8 cellular contexts compared by ENCODE assay signal in the genomic region with DNA sequence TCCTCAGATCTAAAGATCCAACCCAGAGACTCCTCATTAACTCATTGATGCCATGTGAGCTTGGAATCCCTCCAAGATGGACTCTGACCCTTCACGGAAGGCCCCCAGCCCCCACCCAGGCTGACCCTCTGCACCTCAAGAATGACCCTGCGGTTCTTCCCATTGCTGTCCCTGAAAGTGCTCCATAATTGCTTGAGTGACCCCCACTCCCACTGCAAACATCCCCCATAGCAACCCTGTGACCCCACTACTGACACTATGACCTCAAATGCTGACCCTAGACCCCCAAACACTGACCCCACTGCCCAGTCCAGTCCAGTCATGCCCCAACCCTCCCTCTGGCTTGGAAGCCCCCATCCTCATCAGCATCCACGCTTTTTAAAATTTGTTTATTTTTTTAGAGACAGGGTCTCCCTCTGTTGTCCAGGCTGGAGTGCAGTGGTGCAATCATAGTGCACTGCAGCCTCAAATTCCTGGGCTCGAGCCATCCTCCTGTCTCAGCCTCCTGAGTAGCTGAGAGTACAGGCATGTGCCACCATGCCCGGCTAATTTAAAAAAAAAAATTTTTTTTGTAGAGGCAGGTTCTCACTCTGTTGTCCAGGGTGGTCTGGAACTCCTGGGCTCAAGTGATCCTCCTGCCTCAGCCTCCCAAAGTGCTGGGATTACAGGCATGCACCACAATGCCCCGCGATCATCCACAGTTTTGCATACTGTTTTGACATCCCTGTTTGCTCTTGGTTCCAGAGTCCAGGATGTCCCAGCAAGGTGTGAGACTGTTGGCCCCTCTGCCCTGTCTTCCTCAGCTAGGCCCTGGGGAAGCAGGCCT. TPM values are rescaled to one million over a fixed set of nuclear protein-coding genes. Genes with fewer than 3 reads are reported as not detected.
DNase-seq lines count a peak whose midpoint lies in the region; ATAC-seq and TF ChIP-seq lines count a peak whose summit lies in the region.

No MANE protein-coding gene starts in this region.

- TF ChIP-seq CTCF in BE2C (IDR thresholded peaks at IDR 0.05; ENCODE audit: low read depth, low read length) (no peak), IMR-90 (conservative IDR thresholded peaks at IDR 0.05; ENCODE audit: low read depth, low read length) (no peak), nephron (IDR thresholded peaks at IDR 0.05; ENCODE audit: unreplicated experiment in 3 of 3) (no peak)

- peak overlapping the region; percentile 45; the same call in 1 of the 2 replicates for H3K27ac ChIP-seq in IMR-90 (ENCODE audit: insufficient read depth, low read length)

- no TSS peak for BruUV-seq in IMR-90 (replicated peaks; lab: Mats Ljungman, UMichigan)

- peak overlapping the region; percentile 81 for H2AFZ ChIP-seq in IMR-90 (replicated peaks; ENCODE audit: low read length, poor library complexity)

- H4K5ac ChIP-seq in IMR-90 (ENCODE audit: low read depth, low read length) = peak overlapping the region; percentile 18; the same call in 1 of the 2 replicates

- intact Hi-C loops in IMR-90 (cut with micrococcal nuclease) = no loop called here
- intact Hi-C loops in dendritic cell treated with granulocyte-macrophage colony-stimulating factor and Interleukin-4, amounts not matched to agents 40 ng/mL and 50 ng/mL, for 4 days (cut with micrococcal nuclease) = loop anchor here (5.0 kb wide), 1 partner anchor 50 kb away; a partner anchor contains a TSS

- no peak overlapping the region for H2BK120ac ChIP-seq in IMR-90 (ENCODE audit: low read depth, low read length)

- H3K14ac ChIP-seq in IMR-90 (replicated peaks; ENCODE audit: low read depth, low read length) = no peak overlapping the region

- H4K20me1 ChIP-seq in IMR-90 (ENCODE audit: insufficient read depth, low read length) = no peaks in the 10 kb centered on the region; the same call in 1 of the 2 replicates

- 94% methylated on average over 3 of the region's 7 CpGs; no CpG with 5 or more reads in 1 of the 2 experiments for WGBS in IMR-90 (ENCODE audit: extremely low coverage in 2 of 2, insufficient read length in 1 of 2), 2 experiments

- no peak overlapping the region for H2AK9ac ChIP-seq in IMR-90 (replicated peaks; ENCODE audit: low read depth, low read length, poor library complexity)

- H3K4me1 Mint-ChIP-seq in dendritic cell treated with granulocyte-macrophage colony-stimulating factor and Interleukin-4, amounts not matched to agents 40 ng/mL and 50 ng/mL, for 4 days (ENCODE audit: low read depth) = peaks cover 70% of the 10 kb centered on the region
- H3K4me1 Mint-ChIP-seq in nephron = peaks cover 23% of the 10 kb centered on the region

- H3K27me3 Mint-ChIP-seq in dendritic cell treated with granulocyte-macrophage colony-stimulating factor and Interleukin-4, amounts not matched to agents 40 ng/mL and 50 ng/mL, for 4 days = no peaks in the 10 kb centered on the region
- peaks cover 65% of the 10 kb centered on the region for H3K27me3 Mint-ChIP-seq in nephron (ENCODE audit: low read depth)

- TF ChIP-seq RAD21 in IMR-90 (IDR thresholded peaks at IDR 0.05; ENCODE audit: low read length) = no peak

- H3K9me3 ChIP-seq in BE2C (no peaks in the 10 kb centered on the region), IMR-90 (ENCODE audit: control insufficient read depth, insufficient read depth, low read length) (no peaks in the 10 kb centered on the region)

- peak overlapping the region; percentile 66 for H3K4ac ChIP-seq in IMR-90 (ENCODE audit: low read depth, low read length)

- CTCF ChIA-PET in IMR-90 (lab: Yijun Ruan, JAX) = no interaction called here

- no peak overlapping the region for H2BK20ac ChIP-seq in IMR-90 (ENCODE audit: low read depth, low read length)

- no peak overlapping the region; the same call in 1 of the 2 replicates for H4K91ac ChIP-seq in IMR-90 (ENCODE audit: insufficient read depth, low read depth, low read length)

- H2BK15ac ChIP-seq in IMR-90 (ENCODE audit: low read depth, low read length) = no peak overlapping the region

- H3K36me3 ChIP-seq in BE2C (0 out of 2 replicates have a peak, but pooled peaks cover 6% of the 10 kb centered on the region), IMR-90 (ENCODE audit: control insufficient read depth, insufficient read depth, low read length) (peaks cover 10% of the 10 kb centered on the region)

- ATAC-seq in IMR-90 (ENCODE audit: low read depth) (no peak), HG03457 (IDR thresholded peaks at IDR 0.05; ENCODE audit: unreplicated experiment) (no peak), HG02798 (IDR thresholded peaks at IDR 0.05; ENCODE audit: poor library complexity, unreplicated experiment) (no peak)

- peak overlapping the region; percentile 92 for H3K4me3 Mint-ChIP-seq in dendritic cell treated with granulocyte-macrophage colony-stimulating factor and Interleukin-4, amounts not matched to agents 40 ng/mL and 50 ng/mL, for 4 days
- H3K4me3 Mint-ChIP-seq in nephron = peak overlapping the region in 2 of 3 experiments; percentile 25 to 60

- peak overlapping the region; percentile 6 to 31; a peak in 2 of 4 replicates for H4K8ac ChIP-seq in IMR-90 (ENCODE audit: low read depth in 2 of 2, low read length in 2 of 2)

- H3K4me3 ChIP-seq in BE2C (ENCODE audit: low read depth, low read length) (peak overlapping the region; percentile 54), IMR-90 (ENCODE audit: insufficient read depth, low read depth, low read length) (no peak overlapping the region)

- peak overlapping the region; percentile 98 for H3K27ac Mint-ChIP-seq in dendritic cell treated with granulocyte-macrophage colony-stimulating factor and Interleukin-4, amounts not matched to agents 40 ng/mL and 50 ng/mL, for 4 days
- H3K27ac Mint-ChIP-seq in nephron = no peak overlapping the region

- H3K4me2 ChIP-seq in IMR-90 (ENCODE audit: low read depth, low read length) = peak overlapping the region; percentile 20

- TF ChIP-seq POLR2A in IMR-90 (IDR thresholded peaks at IDR 0.05; ENCODE audit: low read depth, low read length) = no peak

- H3K27me3 ChIP-seq in BE2C (no peaks in the 10 kb centered on the region), IMR-90 (ENCODE audit: control insufficient read depth, insufficient read depth, low read length) (no peaks in the 10 kb centered on the region)

- no peak overlapping the region for H3K56ac ChIP-seq in IMR-90 (ENCODE audit: extremely low read depth, insufficient read depth, low read length)

- H3K4me1 ChIP-seq in BE2C (peaks cover 16% of the 10 kb centered on the region), IMR-90 (ENCODE audit: control insufficient read depth, insufficient read depth, low read length) (peaks cover 12% of the 10 kb centered on the region)

- H3K79me1 ChIP-seq in IMR-90 (ENCODE audit: low read depth in 1 of 2, low read length in 2 of 2) = peaks cover 0 to 17% of the 10 kb centered on the region in 2 experiments; a peak in 1 of 4 replicates

- H3K18ac ChIP-seq in IMR-90 (ENCODE audit: low read depth, low read length) = no peak overlapping the region

- H3K9ac ChIP-seq in IMR-90 (ENCODE audit: low read depth, low read length) = peak overlapping the region; percentile 39

- no peak for DNase-seq in BE2C
- no peak for DNase-seq in IMR-90
- no peak for DNase-seq in glomerular visceral epithelial cell (ENCODE audit: extremely low spot score)
- no peak for DNase-seq in OCI-M2 (lab: John Stamatoyannopoulos, UW; ENCODE audit: unreplicated experiment)

- no peaks in the 10 kb centered on the region for H3K9me3 Mint-ChIP-seq in dendritic cell treated with granulocyte-macrophage colony-stimulating factor and Interleukin-4, amounts not matched to agents 40 ng/mL and 50 ng/mL, for 4 days
- H3K9me3 Mint-ChIP-seq in nephron = no peaks in the 10 kb centered on the region

- peaks cover 65% of the 10 kb centered on the region for H3K36me3 Mint-ChIP-seq in dendritic cell treated with granulocyte-macrophage colony-stimulating factor and Interleukin-4, amounts not matched to agents 40 ng/mL and 50 ng/mL, for 4 days (ENCODE audit: low read depth)
- H3K36me3 Mint-ChIP-seq in nephron (ENCODE audit: low read depth) = peaks cover 3% of the 10 kb centered on the region

- in situ Hi-C loops in IMR-90 (cut with MboI; ENCODE audit: low sequenced_read_pairs) = no loop called here

- dilution Hi-C loops in IMR-90 (cut with HindIII; ENCODE audit: low sequenced_read_pairs, unreplicated experiment) = no loop called here

- H2AK5ac ChIP-seq in IMR-90 (ENCODE audit: low read depth, low read length) = no peak overlapping the region

- H2BK5ac ChIP-seq in IMR-90 (ENCODE audit: low read depth, low read length, poor library complexity, severe bottlenecking) = no peak overlapping the region

- 0 out of 2 replicates have a peak, but pooled peaks cover 4% of the 10 kb centered on the region for H3K9me1 ChIP-seq in IMR-90 (ENCODE audit: insufficient read depth, low read length)

- POLR2A ChIA-PET in IMR-90 (lab: Charles Lee; ENCODE audit: unreplicated experiment) = no interaction called here

- no peak overlapping the region; the same call in 1 of the 2 replicates for H3K23ac ChIP-seq in IMR-90 (ENCODE audit: low read depth, low read length)

RNA-seq across cellular contexts. Expression of a gene that starts 0.9 kb away (rescaled TPM):
- polyA plus RNA-seq in BE2C (2012; ENCODE audit: insufficient read depth, insufficient read length, low read depth) = 75.7 TPM
- total RNA-seq in IMR-90 (2012; rRNA removed) = 0.28 and 0.36 TPM in 2 replicates
- 0.39 and 0.63 TPM in 2 replicates for polyA plus RNA-seq in IMR-90 (2012; rRNA removed)
- polyA plus RNA-seq in IMR-90 (2012; cell fraction: cytosol; rRNA removed) = 0.17 and 0.64 TPM in 2 replicates
- 0.56 and 1.4 TPM in 2 replicates for polyA plus RNA-seq in IMR-90 (2012; cell fraction: nucleus; rRNA removed; ENCODE audit: low replicate concordance)

RNA-seq across cellular contexts. Expression of a gene that starts 14.7 kb away (rescaled TPM):
- polyA plus RNA-seq in BE2C (2012; ENCODE audit: insufficient read depth, insufficient read length, low read depth) = 98.5 TPM
- total RNA-seq in IMR-90 (2012; rRNA removed) = 23.3 and 28.3 TPM in 2 replicates
- 56.0 and 62.1 TPM in 2 replicates for polyA plus RNA-seq in IMR-90 (2012; rRNA removed)
- 30.8 and 37.2 TPM in 2 replicates for polyA plus RNA-seq in IMR-90 (2012; cell fraction: cytosol; rRNA removed)
- polyA plus RNA-seq in IMR-90 (2012; cell fraction: nucleus; rRNA removed; ENCODE audit: low replicate concordance) = 280 and 687 TPM in 2 replicates

RNA-seq across cellular contexts. Expression of a gene that starts 16.3 kb away (rescaled TPM):
- 97.8 TPM for polyA plus RNA-seq in BE2C (2012; ENCODE audit: insufficient read depth, insufficient read length, low read depth)
- 42.5 and 56.7 TPM in 2 replicates for total RNA-seq in IMR-90 (2012; rRNA removed)
- polyA plus RNA-seq in IMR-90 (2012; rRNA removed) = 181 and 243 TPM in 2 replicates
- polyA plus RNA-seq in IMR-90 (2012; cell fraction: cytosol; rRNA removed) = 122 and 198 TPM in 2 replicates
- polyA plus RNA-seq in IMR-90 (2012; cell fraction: nucleus; rRNA removed; ENCODE audit: low replicate concordance) = 98.8 and 265 TPM in 2 replicates

RNA-seq across cellular contexts. Expression of a gene that starts 48.4 kb away (rescaled TPM):
- polyA plus RNA-seq in BE2C (2012; ENCODE audit: insufficient read depth, insufficient read length, low read depth) = 274 TPM
- 64.9 and 76.7 TPM in 2 replicates for total RNA-seq in IMR-90 (2012; rRNA removed)
- polyA plus RNA-seq in IMR-90 (2012; rRNA removed) = 77.9 and 82.0 TPM in 2 replicates
- polyA plus RNA-seq in IMR-90 (2012; cell fraction: cytosol; rRNA removed) = 83.2 and 104 TPM in 2 replicates
- 242 and 318 TPM in 2 replicates for polyA plus RNA-seq in IMR-90 (2012; cell fraction: nucleus; rRNA removed; ENCODE audit: low replicate concordance)

RNA-seq across cellular contexts. Expression of a gene that starts 48.4 kb away (rescaled TPM):
- polyA plus RNA-seq in BE2C (2012; ENCODE audit: insufficient read depth, insufficient read length, low read depth) = 291 TPM
- 7.7 and 17.5 TPM in 2 replicates for total RNA-seq in IMR-90 (2012; rRNA removed)
- polyA plus RNA-seq in IMR-90 (2012; rRNA removed) = 99.4 and 102 TPM in 2 replicates
- polyA plus RNA-seq in IMR-90 (2012; cell fraction: cytosol; rRNA removed) = 235 and 278 TPM in 2 replicates
- 283 and 529 TPM in 2 replicates for polyA plus RNA-seq in IMR-90 (2012; cell fraction: nucleus; rRNA removed; ENCODE audit: low replicate concordance)
